In genomic region chr16:73199214-73199613, GRCh38 we compare ENCODE assay signal across 18 cellular contexts.
DNase-seq lines count a peak whose midpoint lies in the region; ATAC-seq and TF ChIP-seq lines count a peak whose summit lies in the region.
"Had no signal": no experiment of that assay in that cellular context is flagged by ENCODE, and none has a peak within 500 bp of the region (broad histone marks: within the 10 kb centered on the region; RNA-seq: fewer than 3 reads in every experiment).

No MANE protein-coding gene starts in this region.

- no peaks in the 10 kb centered on the region for H3K9me3 Mint-ChIP-seq in activated naive CD4-positive, alpha-beta T cell treated with anti-CD3 and anti-CD28 coated beads, Interleukin-2, amount 50 U/mL, for 72 hours

- in situ Hi-C loops in Panc1 (cut with HindIII; ENCODE audit: low pct_unique_long_range_greater_than_20kb, low sequenced_read_pairs) = no loop called here

- TF ChIP-seq RAD21 in Ishikawa (IDR thresholded peaks at IDR 0.05; ENCODE audit: low read depth) = peak; percentile 22; the same call in 1 of the 2 replicates

- no peaks in the 10 kb centered on the region for H3K36me3 Mint-ChIP-seq in activated naive CD4-positive, alpha-beta T cell treated with anti-CD3 and anti-CD28 coated beads, Interleukin-2, amount 50 U/mL, for 72 hours
- H3K36me3 Mint-ChIP-seq: CD4-positive, CD25-positive, alpha-beta regulatory T cell had no signal

- TF ChIP-seq CTCF in Panc1 (IDR thresholded peaks at IDR 0.05) (peak; percentile 28), epithelial cell of esophagus (IDR thresholded peaks at IDR 0.05; ENCODE audit: insufficient read depth, low read depth, low read length, missing control alignments) (peak; percentile 17)

- no peak for TF ChIP-seq EP300 in Ishikawa (IDR thresholded peaks at IDR 0.05; ENCODE audit: borderline replicate concordance)

- peak in 2 of 3 experiments; percentile 3 to 26 for DNase-seq in NCI-H1417 (lab: John Stamatoyannopoulos, UW)
- no peak for DNase-seq in NCI-H1417 treated with DMSO at 0.1 percent for 48 hours (lab: John Stamatoyannopoulos, UW)
- DNase-seq in Panc1 (ENCODE audit: low read depth, low spot score) = no peak
- DNase-seq in epithelial cell of esophagus (ENCODE audit: low read depth) = no peak
- DNase-seq in activated naive CD4-positive, alpha-beta T cell treated with anti-CD3 and anti-CD28 coated beads, Interleukin-2, amount 50 U/mL, for 72 hours (ENCODE audit: low spot score in 2 of 2) = no peak
- DNase-seq in midbrain (lab: John Stamatoyannopoulos, UW) = no peak
- DNase-seq in stimulated activated CD4-positive, alpha-beta T cell treated with anti-CD3 and anti-CD28 coated beads, Interleukin-4, amount 100 ng/mL, for 4 hours = no peak
- DNase-seq: CD4-positive, CD25-positive, alpha-beta regulatory T cell; DMS79 treated with DMSO at 0.1 percent for 48 hours; MM.1S; NCI-H1105 treated with DMSO at 0.1 percent for 48 hours; NCI-H1930; NCI-H226; NCI-H526 treated with DMSO at 0.1 percent for 48 hours; Peyer's patch; SHP77 treated with DMSO at 0.1 percent for 48 hours had no signal

- no TSS peak for BruUV-seq in Panc1 (replicated peaks; lab: Mats Ljungman, UMichigan)

- POLR2A ChIA-PET in Panc1 (lab: Charles Lee) = no interaction called here

- no peaks in the 10 kb centered on the region for H3K36me3 ChIP-seq in Panc1 (ENCODE audit: control insufficient read depth, insufficient read depth, low read length)
- H3K36me3 ChIP-seq: Peyer's patch had no signal

- H3K27ac Mint-ChIP-seq in activated naive CD4-positive, alpha-beta T cell treated with anti-CD3 and anti-CD28 coated beads, Interleukin-2, amount 50 U/mL, for 72 hours = no peak overlapping the region
- H3K27ac Mint-ChIP-seq: CD4-positive, CD25-positive, alpha-beta regulatory T cell had no signal

- no peak overlapping the region for H3K27ac ChIP-seq in Panc1 (ENCODE audit: low read length)
- H3K27ac ChIP-seq: HL-60, Peyer's patch had no signal

- H3K4me3 ChIP-seq in Panc1 (ENCODE audit: low read depth in 2 of 2, low read length in 2 of 2) = no peak overlapping the region
- H3K4me3 ChIP-seq in epithelial cell of esophagus (ENCODE audit: low read length) = no peak overlapping the region
- H3K4me3 ChIP-seq: Peyer's patch had no signal

- H3K4me1 ChIP-seq in Panc1 (ENCODE audit: control insufficient read depth, insufficient read depth, low read length) = no peaks in the 10 kb centered on the region

- intact Hi-C loops in Panc1 (cut with micrococcal nuclease; ENCODE audit: unreplicated experiment) = loop anchor here (10.0 kb wide), 1 partner anchor 134 kb away; no protein-coding TSS in a partner anchor

- H3K9me3 ChIP-seq in Panc1 (ENCODE audit: control insufficient read depth, insufficient read depth, low read depth, low read length) = no peaks in the 10 kb centered on the region
- H3K9me3 ChIP-seq: Peyer's patch had no signal

- H3K27me3 ChIP-seq in Panc1 (ENCODE audit: control insufficient read depth, insufficient read depth, low read length) = no peaks in the 10 kb centered on the region
- H3K27me3 ChIP-seq: Peyer's patch had no signal

- no peak for ATAC-seq in Panc1
- ATAC-seq in activated naive CD4-positive, alpha-beta T cell treated with anti-CD3 and anti-CD28 coated beads, Interleukin-2, amount 50 U/mL, for 72 hours = no peak

- CTCF ChIA-PET in Panc1 (lab: Charles Lee) = no interaction called here

TF ChIP-seq in Ishikawa, 13 proteins besides CTCF, POLR2A, EP300 and RAD21:
- TF ChIP-seq TEAD4 (IDR thresholded peaks at IDR 0.05) (no peak), USF1 (IDR thresholded peaks at IDR 0.05) (no peak), ZBTB7A (IDR thresholded peaks at IDR 0.05; ENCODE audit: low read depth) (no peak), CEBPB (IDR thresholded peaks at IDR 0.05) (no peak), YY1 (IDR thresholded peaks at IDR 0.05; ENCODE audit: low read depth) (no peak), CREB1 (IDR thresholded peaks at IDR 0.05; ENCODE audit: low read depth) (no peak), TCF12 (IDR thresholded peaks at IDR 0.05; ENCODE audit: low read depth) (no peak)
- TF ChIP-seq, protein P1, sequence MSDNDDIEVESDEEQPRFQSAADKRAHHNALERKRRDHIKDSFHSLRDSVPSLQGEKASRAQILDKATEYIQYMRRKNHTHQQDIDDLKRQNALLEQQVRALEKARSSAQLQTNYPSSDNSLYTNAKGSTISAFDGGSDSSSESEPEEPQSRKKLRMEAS (IDR thresholded peaks at IDR 0.05) = no peak

Comparison
In these comparisons a context has a peak if more than half of its experiments do, and no peak if none do; other contexts are left out.
1. DNase-seq: peak in NCI-H1417 (2 of 3); none in NCI-H1417 treated with DMSO at 0.1 percent for 48 hours (single experiment), Panc1 (single experiment), epithelial cell of esophagus (single experiment), activated naive CD4-positive, alpha-beta T cell treated with anti-CD3 and anti-CD28 coated beads, Interleukin-2, amount 50 U/mL, for 72 hours (0 of 2), midbrain (single experiment) and stimulated activated CD4-positive, alpha-beta T cell treated with anti-CD3 and anti-CD28 coated beads, Interleukin-4, amount 100 ng/mL, for 4 hours (0 of 2).